In genomic region chr6:41934278-41935189, GRCh38 we compare ENCODE assay signal across 10 cellular contexts. TPM values are rescaled to one million over a fixed set of nuclear protein-coding genes. Genes with fewer than 3 reads are reported as not detected.
DNase-seq lines count a peak whose midpoint lies in the region; ATAC-seq, FAIRE-seq and TF ChIP-seq lines count a peak whose summit lies in the region.
"Had no signal": no experiment of that assay in that cellular context is flagged by ENCODE, and none has a peak within 500 bp of the region (broad histone marks: within the 10 kb centered on the region; RNA-seq: fewer than 3 reads in every experiment).

No MANE protein-coding gene starts in this region.

- peaks cover 92% of the 10 kb centered on the region for H3K36me3 ChIP-seq in WERI-Rb-1
- peaks cover 75% of the 10 kb centered on the region for H3K36me3 ChIP-seq in lower lobe of right lung

- H3K4me3 ChIP-seq in WERI-Rb-1 (ENCODE audit: low read depth, low read length) (no peak overlapping the region), lower lobe of right lung (no peak overlapping the region)

- H3K27me3 ChIP-seq in WERI-Rb-1 (ENCODE audit: insufficient read depth, low read depth, severe bottlenecking) (no peaks in the 10 kb centered on the region), lower lobe of right lung (ENCODE audit: low read depth) (no peaks in the 10 kb centered on the region)

- no peak for ATAC-seq in lower lobe of right lung

- intact Hi-C loops in lower lobe of right lung (cut with DNase I), result loop anchor here (10.0 kb wide), 1 partner anchor 110 kb away; no protein-coding TSS in a partner anchor

- DNase-seq in AML-193 (lab: John Stamatoyannopoulos, UW) (peak; percentile 66 to 69), GM12892 (ENCODE audit: insufficient read length) (no peak), WERI-Rb-1 (peak; percentile 22), islet precursor cell (peak; percentile 65), NCI-H526 treated with DMSO at 0.1 percent for 48 hours (lab: John Stamatoyannopoulos, UW) (no peak), lower lobe of right lung (no peak), inferior parietal cortex (ENCODE audit: extremely low spot score) (no peak), NCI-H1694 treated with DMSO at 0.1 percent for 48 hours (lab: John Stamatoyannopoulos, UW) (no peak)
- DNase-seq: NCI-H2029; stimulated activated naive CD4-positive, alpha-beta T cell treated with Interleukin-2 at 50 U/mL for 16 hours had no signal

- peaks cover 53% of the 10 kb centered on the region for H3K4me1 ChIP-seq in lower lobe of right lung

- peak overlapping the region; percentile 15 for H3K27ac ChIP-seq in WERI-Rb-1
- no peak overlapping the region for H3K27ac ChIP-seq in lower lobe of right lung

- no peak for FAIRE-seq in GM12892 (lab: Jason Lieb, UNC)

- H3K9me3 ChIP-seq in WERI-Rb-1 (ENCODE audit: severe bottlenecking) (no peaks in the 10 kb centered on the region), lower lobe of right lung (no peaks in the 10 kb centered on the region)

- TF ChIP-seq CTCF in WERI-Rb-1 (IDR thresholded peaks at IDR 0.05; ENCODE audit: low read depth, low read length) (no peak), lower lobe of right lung (IDR thresholded peaks at IDR 0.05) (no peak)

- TF ChIP-seq POLR2A in GM12892 (IDR thresholded peaks at IDR 0.05; ENCODE audit: low read depth, low read length), result 0 out of 2 replicates have a peak, but pooled peaks have one; percentile 33

RNA-seq across cellular contexts. Expression of gene CCND3, which starts 7.1 kb away (rescaled TPM):
- polyA plus RNA-seq in GM12892 (2012; ENCODE audit: missing spikeins), result 26.8 TPM
- total RNA-seq in lower lobe of right lung, result 182 TPM

RNA-seq across cellular contexts. Expression of gene BYSL, which starts 13.2 kb away (rescaled TPM):
- polyA plus RNA-seq in GM12892 (2012; ENCODE audit: missing spikeins), result 15.2 TPM
- 8.9 TPM for total RNA-seq in lower lobe of right lung

RNA-seq across cellular contexts. Expression of gene MED20, which starts 13.6 kb away (rescaled TPM):
- polyA plus RNA-seq in GM12892 (2012; ENCODE audit: missing spikeins), result 8.8 TPM
- 12.6 TPM for total RNA-seq in lower lobe of right lung

RNA-seq across cellular contexts. Expression of gene USP49, which starts 39.4 kb away (rescaled TPM):
- 6.1 TPM for polyA plus RNA-seq in GM12892 (2012; ENCODE audit: missing spikeins)
- total RNA-seq in lower lobe of right lung, result 3.9 TPM

Comparison
In these comparisons a context has a peak if more than half of its experiments do, and no peak if none do; other contexts are left out.
1. DNase-seq: peak in AML-193 (2 of 2), WERI-Rb-1 (single experiment) and islet precursor cell (single experiment); none in GM12892 (single experiment), NCI-H526 treated with DMSO at 0.1 percent for 48 hours (single experiment), lower lobe of right lung (single experiment), inferior parietal cortex (single experiment) and NCI-H1694 treated with DMSO at 0.1 percent for 48 hours (single experiment).